ENCODE assay signal across 1 cellular context in the genomic region with DNA sequence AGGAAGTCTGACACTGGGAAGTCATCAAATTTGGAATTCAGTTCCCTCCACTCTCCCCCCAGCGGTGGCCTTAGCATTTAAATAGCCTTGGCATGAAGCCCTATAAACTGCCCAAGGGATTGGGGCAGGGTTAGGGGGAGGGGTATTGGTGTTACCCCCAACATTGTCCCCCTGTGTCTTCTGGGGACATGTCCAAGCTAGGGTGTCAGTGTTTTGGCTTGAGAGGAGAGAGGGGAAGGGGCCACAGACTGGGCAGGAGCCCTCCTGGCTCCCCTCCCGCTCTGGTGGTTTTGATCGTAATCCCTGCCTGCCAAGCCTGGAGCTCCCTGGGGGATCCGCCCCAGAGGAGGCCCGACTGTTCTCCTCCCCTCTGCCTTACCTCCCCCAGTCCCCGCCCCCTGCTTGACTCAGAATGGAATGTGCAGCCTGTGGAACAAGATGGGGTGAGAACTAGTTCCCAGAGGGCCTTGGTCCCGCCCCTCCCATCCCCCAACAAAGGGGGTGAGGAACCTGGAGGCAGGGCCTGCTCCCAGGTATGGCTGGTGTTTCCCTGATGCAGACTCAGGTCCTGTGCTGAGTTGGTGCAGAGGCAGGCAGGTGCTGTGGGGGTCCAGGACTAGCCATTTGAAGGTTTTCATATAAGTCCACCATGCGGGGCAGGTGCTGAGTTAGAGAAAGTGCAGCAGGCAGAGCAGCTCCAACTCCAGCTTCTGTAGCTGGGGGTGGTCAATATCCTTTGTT.
TF ChIP-seq lines count a peak whose summit lies in the region.

No MANE protein-coding gene starts in this region.

TF ChIP-seq in HEK293, 187 proteins besides CTCF, POLR2A, EP300 and RAD21 (continued from another document and continues in another):
- TF ChIP-seq, protein P1, sequence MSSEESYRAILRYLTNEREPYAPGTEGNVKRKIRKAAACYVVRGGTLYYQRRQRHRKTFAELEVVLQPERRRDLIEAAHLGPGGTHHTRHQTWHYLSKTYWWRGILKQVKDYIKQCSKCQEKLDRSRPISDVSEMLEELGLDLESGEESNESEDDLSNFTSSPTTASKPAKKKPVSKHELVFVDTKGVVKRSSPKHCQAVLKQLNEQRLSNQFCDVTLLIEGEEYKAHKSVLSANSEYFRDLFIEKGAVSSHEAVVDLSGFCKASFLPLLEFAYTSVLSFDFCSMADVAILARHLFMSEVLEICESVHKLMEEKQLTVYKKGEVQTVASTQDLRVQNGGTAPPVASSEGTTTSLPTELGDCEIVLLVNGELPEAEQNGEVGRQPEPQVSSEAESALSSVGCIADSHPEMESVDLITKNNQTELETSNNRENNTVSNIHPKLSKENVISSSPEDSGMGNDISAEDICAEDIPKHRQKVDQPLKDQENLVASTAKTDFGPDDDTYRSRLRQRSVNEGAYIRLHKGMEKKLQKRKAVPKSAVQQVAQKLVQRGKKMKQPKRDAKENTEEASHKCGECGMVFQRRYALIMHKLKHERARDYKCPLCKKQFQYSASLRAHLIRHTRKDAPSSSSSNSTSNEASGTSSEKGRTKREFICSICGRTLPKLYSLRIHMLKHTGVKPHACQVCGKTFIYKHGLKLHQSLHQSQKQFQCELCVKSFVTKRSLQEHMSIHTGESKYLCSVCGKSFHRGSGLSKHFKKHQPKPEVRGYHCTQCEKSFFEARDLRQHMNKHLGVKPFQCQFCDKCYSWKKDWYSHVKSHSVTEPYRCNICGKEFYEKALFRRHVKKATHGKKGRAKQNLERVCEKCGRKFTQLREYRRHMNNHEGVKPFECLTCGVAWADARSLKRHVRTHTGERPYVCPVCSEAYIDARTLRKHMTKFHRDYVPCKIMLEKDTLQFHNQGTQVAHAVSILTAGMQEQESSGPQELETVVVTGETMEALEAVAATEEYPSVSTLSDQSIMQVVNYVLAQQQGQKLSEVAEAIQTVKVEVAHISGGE (tag by site-specific recombination; conservative IDR thresholded peaks at IDR 0.05; ENCODE audit: low read depth), result peak; percentile 94
- TF ChIP-seq ZNF561 (tag by site-specific recombination; IDR thresholded peaks at IDR 0.05; ENCODE audit: borderline replicate concordance) (peak; percentile 81; the same call in 1 of the 2 replicates), ZSCAN16 (tag by site-specific recombination; IDR thresholded peaks at IDR 0.05) (no peak), ZNF549 (tag by site-specific recombination; IDR thresholded peaks at IDR 0.05) (no peak), ZNF394 (tag by site-specific recombination; IDR thresholded peaks at IDR 0.05; ENCODE audit: borderline replicate concordance) (no peak), ZBTB17 (tag by site-specific recombination; IDR thresholded peaks at IDR 0.05) (peak; percentile 80), ZSCAN23 (tag by site-specific recombination; IDR thresholded peaks at IDR 0.05) (no peak), ZFP3 (tag by site-specific recombination; IDR thresholded peaks at IDR 0.05; ENCODE audit: low read depth) (no peak), GLIS2 (tag by site-specific recombination; IDR thresholded peaks at IDR 0.05) (peak; percentile 89), ZNF792 (tag by site-specific recombination; IDR thresholded peaks at IDR 0.05) (no peak), ZNF510 (tag by site-specific recombination; IDR thresholded peaks at IDR 0.05; ENCODE audit: insufficient replicate concordance) (no peak), ZNF24 (tag by site-specific recombination; IDR thresholded peaks at IDR 0.05) (no peak), ZNF785 (tag by site-specific recombination; IDR thresholded peaks at IDR 0.05) (no peak), KLF8 (tag by site-specific recombination; IDR thresholded peaks at IDR 0.05) (no peak), ZNF248 (tag by site-specific recombination; IDR thresholded peaks at IDR 0.05) (no peak), BCL11A (tag by site-specific recombination; IDR thresholded peaks at IDR 0.05; ENCODE audit: low read depth) (no peak), KLF10 (tag by site-specific recombination; IDR thresholded peaks at IDR 0.05) (peak; percentile 91), MZF1 (tag by site-specific recombination; IDR thresholded peaks at IDR 0.05; ENCODE audit: borderline replicate concordance) (peak; percentile 84), ZXDB (tag by site-specific recombination; IDR thresholded peaks at IDR 0.05) (peak; percentile 51; the same call in 1 of the 2 replicates), ZNF202 (tag by site-specific recombination; IDR thresholded peaks at IDR 0.05; ENCODE audit: borderline replicate concordance) (no peak), BCL11B (tag by site-specific recombination; IDR thresholded peaks at IDR 0.05; ENCODE audit: low read depth) (peak; percentile 16; the same call in 1 of the 2 replicates), ZNF214 (tag by site-specific recombination; IDR thresholded peaks at IDR 0.05; ENCODE audit: borderline replicate concordance) (no peak), ZBTB49 (tag by site-specific recombination; IDR thresholded peaks at IDR 0.05; ENCODE audit: low read depth) (no peak), ZNF138 (tag by site-specific recombination; IDR thresholded peaks at IDR 0.05; ENCODE audit: borderline replicate concordance) (no peak), RBAK (tag by site-specific recombination; IDR thresholded peaks at IDR 0.05) (no peak), ZNF221 (tag by site-specific recombination; IDR thresholded peaks at IDR 0.05; ENCODE audit: borderline replicate concordance) (no peak), REPIN1 (tag by site-specific recombination; IDR thresholded peaks at IDR 0.05; ENCODE audit: low read depth) (no peak), ZNF830 (tag by site-specific recombination; IDR thresholded peaks at IDR 0.05; ENCODE audit: low read depth) (no peak), ZNF513 (tag by site-specific recombination; IDR thresholded peaks at IDR 0.05) (no peak), GLI4 (tag by site-specific recombination; IDR thresholded peaks at IDR 0.05) (no peak), ZNF174 (tag by site-specific recombination; IDR thresholded peaks at IDR 0.05) (no peak), ZNF555 (tag by site-specific recombination; conservative IDR thresholded peaks at IDR 0.05) (no peak), ZNF112 (tag by site-specific recombination; IDR thresholded peaks at IDR 0.05) (no peak), ZNF670 (tag by site-specific recombination; IDR thresholded peaks at IDR 0.05; ENCODE audit: low read depth) (no peak), ZNF2 (tag by site-specific recombination; IDR thresholded peaks at IDR 0.05) (no peak), ZNF132 (tag by site-specific recombination; IDR thresholded peaks at IDR 0.05; ENCODE audit: borderline replicate concordance) (no peak), INSM2 (tag by site-specific recombination; IDR thresholded peaks at IDR 0.05) (no peak), ZNF335 (tag by site-specific recombination; conservative IDR thresholded peaks at IDR 0.05) (peak; percentile 18; the same call in 1 of the 2 replicates), ZNF184 (tag by site-specific recombination; IDR thresholded peaks at IDR 0.05) (no peak), ZNF48 (tag by site-specific recombination; IDR thresholded peaks at IDR 0.05) (no peak), ZNF626 (tag by site-specific recombination; IDR thresholded peaks at IDR 0.05) (no peak), ZNF701 (tag by site-specific recombination; IDR thresholded peaks at IDR 0.05) (no peak), WT1 (tag by site-specific recombination; IDR thresholded peaks at IDR 0.05) (peak; percentile 95), ZNF16 (tag by site-specific recombination; IDR thresholded peaks at IDR 0.05; ENCODE audit: low read depth) (no peak), KLF7 (tag by site-specific recombination; IDR thresholded peaks at IDR 0.05; ENCODE audit: borderline replicate concordance) (no peak; the same call in 1 of the 2 replicates), BCL6B (tag by site-specific recombination; IDR thresholded peaks at IDR 0.05) (no peak), ZNF18 (tag by site-specific recombination; IDR thresholded peaks at IDR 0.05) (peak; percentile 74), ZNF324 (tag by site-specific recombination; IDR thresholded peaks at IDR 0.05) (no peak), ZNF266 (tag by site-specific recombination; IDR thresholded peaks at IDR 0.05; ENCODE audit: low read depth) (no peak)
- TF ChIP-seq, protein P2, sequence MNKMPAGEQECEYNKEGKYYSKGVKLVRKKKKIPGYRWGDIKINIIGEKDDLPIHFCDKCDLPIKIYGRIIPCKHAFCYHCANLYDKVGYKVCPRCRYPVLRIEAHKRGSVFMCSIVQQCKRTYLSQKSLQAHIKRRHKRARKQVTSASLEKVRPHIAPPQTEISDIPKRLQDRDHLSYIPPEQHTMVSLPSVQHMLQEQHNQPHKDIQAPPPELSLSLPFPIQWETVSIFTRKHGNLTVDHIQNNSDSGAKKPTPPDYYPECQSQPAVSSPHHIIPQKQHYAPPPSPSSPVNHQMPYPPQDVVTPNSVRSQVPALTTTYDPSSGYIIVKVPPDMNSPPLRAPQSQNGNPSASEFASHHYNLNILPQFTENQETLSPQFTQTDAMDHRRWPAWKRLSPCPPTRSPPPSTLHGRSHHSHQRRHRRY (tag by site-specific recombination; IDR thresholded peaks at IDR 0.05), result no peak
- TF ChIP-seq, protein P3, sequence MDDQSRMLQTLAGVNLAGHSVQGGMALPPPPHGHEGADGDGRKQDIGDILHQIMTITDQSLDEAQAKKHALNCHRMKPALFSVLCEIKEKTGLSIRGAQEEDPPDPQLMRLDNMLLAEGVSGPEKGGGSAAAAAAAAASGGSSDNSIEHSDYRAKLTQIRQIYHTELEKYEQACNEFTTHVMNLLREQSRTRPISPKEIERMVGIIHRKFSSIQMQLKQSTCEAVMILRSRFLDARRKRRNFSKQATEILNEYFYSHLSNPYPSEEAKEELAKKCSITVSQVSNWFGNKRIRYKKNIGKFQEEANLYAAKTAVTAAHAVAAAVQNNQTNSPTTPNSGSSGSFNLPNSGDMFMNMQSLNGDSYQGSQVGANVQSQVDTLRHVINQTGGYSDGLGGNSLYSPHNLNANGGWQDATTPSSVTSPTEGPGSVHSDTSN (CRISPR knock-in tag; IDR thresholded peaks at IDR 0.05), result no peak
